ENCODE assay signal across 21 cellular contexts in genomic region chr9:119453490-119453911, GRCh38.
A peak's percentile ranks its signal among the peaks of the same experiment; 100 is the strongest.
DNase-seq lines count a peak whose midpoint lies in the region; ATAC-seq, FAIRE-seq and TF ChIP-seq lines count a peak whose summit lies in the region.
"Had no signal": no experiment of that assay in that cellular context is flagged by ENCODE, and none has a peak within 500 bp of the region (broad histone marks: within the 10 kb centered on the region; RNA-seq: fewer than 3 reads in every experiment).

No MANE protein-coding gene starts in this region.

- H3K9me3 ChIP-seq in smooth muscle cell (replicated peaks; ENCODE audit: low read depth) (no peaks in the 10 kb centered on the region), left ventricle myocardium inferior (replicated peaks) (peaks cover 9% of the 10 kb centered on the region), Peyer's patch (no peaks in the 10 kb centered on the region)
- H3K9me3 ChIP-seq: esophagus muscularis mucosa, MG63, SJSA1, tibial artery had no signal

- H3K36me3 ChIP-seq in smooth muscle cell (ENCODE audit: low read depth) = no peaks in the 10 kb centered on the region
- H3K36me3 ChIP-seq in left ventricle myocardium inferior = no peaks in the 10 kb centered on the region
- H3K36me3 ChIP-seq in Peyer's patch = no peaks in the 10 kb centered on the region
- H3K36me3 ChIP-seq: brain microvascular endothelial cell, esophagus muscularis mucosa, MG63, SJSA1, tibial artery had no signal

- no peak overlapping the region for H3K9ac ChIP-seq in smooth muscle cell (ENCODE audit: low read depth)

- H3K4me1 ChIP-seq in smooth muscle cell (ENCODE audit: low read depth) = no peaks in the 10 kb centered on the region
- no peaks in the 10 kb centered on the region for H3K4me1 ChIP-seq in left ventricle myocardium inferior
- H3K4me1 ChIP-seq in Peyer's patch = no peaks in the 10 kb centered on the region
- H3K4me1 ChIP-seq: esophagus muscularis mucosa, SJSA1, tibial artery had no signal

- no peak for TF ChIP-seq CTCF in smooth muscle cell (IDR thresholded peaks at IDR 0.05; ENCODE audit: borderline replicate concordance, insufficient read depth, poor library complexity, severe bottlenecking)
- no peak for TF ChIP-seq CTCF in left ventricle myocardium inferior (IDR thresholded peaks at IDR 0.05; ENCODE audit: borderline replicate concordance)
- TF ChIP-seq CTCF in Peyer's patch (IDR thresholded peaks at IDR 0.05) = no peak

- TF ChIP-seq POLR2A in Peyer's patch (IDR thresholded peaks at IDR 0.05) = no peak

- peak; percentile 97 for FAIRE-seq in RCC 7860 (lab: Jason Lieb, UNC)
- FAIRE-seq: colon had no signal

- H3K4me2 ChIP-seq in smooth muscle cell = peak overlapping the region; percentile 53

- DNase-seq in GM03348 (ENCODE audit: low spot score) (peak; percentile 6), RCC 7860 (ENCODE audit: low spot score) (peak; percentile 88), smooth muscle cell (lab: John Stamatoyannopoulos, UW; ENCODE audit: unreplicated experiment) (no peak), left ventricle myocardium inferior (no peak), Kasumi-1 (lab: John Stamatoyannopoulos, UW) (no peak), Peyer's patch (no peak)
- DNase-seq: activated CD4-positive, alpha-beta T cell treated with anti-CD3 and anti-CD28 coated beads for 1 hour; activated CD8-positive, alpha-beta T cell treated with anti-CD3 and anti-CD28 coated beads, Interleukin-2, amount 10 ng/mL, durations not matched to agents 7 days and 5 days; activated effector memory CD4-positive, alpha-beta T cell treated with anti-CD3 and anti-CD28 coated beads, Interleukin-2, amount 50 U/mL, for 16 hours; activated T-cell treated with anti-CD3 and anti-CD28 coated beads for 4 hours; brain microvascular endothelial cell; effector CD8-positive, alpha-beta T cell; MG63; NCI-H510A; stimulated activated naive CD8-positive, alpha-beta T cell treated with anti-CD3 and anti-CD28 coated beads, Interleukin-15, amount 100 ng/mL, for 72 hours; tibial artery had no signal

- H2AFZ ChIP-seq in smooth muscle cell (ENCODE audit: low read depth) = peak overlapping the region; percentile 11

- no peaks in the 10 kb centered on the region for H3K79me2 ChIP-seq in smooth muscle cell (ENCODE audit: low read depth)

- H3K27ac ChIP-seq in smooth muscle cell (ENCODE audit: low read depth) (peak overlapping the region; percentile 45), left ventricle myocardium inferior (replicated peaks) (no peak overlapping the region), Peyer's patch (no peak overlapping the region)
- H3K27ac ChIP-seq: brain microvascular endothelial cell, esophagus muscularis mucosa, SJSA1, tibial artery had no signal

- intact Hi-C loops in left ventricle myocardium inferior (cut with micrococcal nuclease) = no loop called here

- 20% methylated on average over 3 of the region's 3 CpGs for WGBS in smooth muscle cell (ENCODE audit: low lambda C conversion rate)

- peak; percentile 76 for ATAC-seq in esophagus mucosa
- ATAC-seq: activated CD8-positive, alpha-beta T cell treated with anti-CD3 and anti-CD28 coated beads, Interleukin-2, amount 10 ng/mL, durations not matched to agents 7 days and 5 days; Panc1; stimulated activated naive CD8-positive, alpha-beta T cell treated with anti-CD3 and anti-CD28 coated beads, Interleukin-15, amount 100 ng/mL, for 72 hours had no signal

- H3F3A ChIP-seq in smooth muscle cell (ENCODE audit: low read depth) = no peaks in the 10 kb centered on the region

- H3K27me3 ChIP-seq in smooth muscle cell (ENCODE audit: low read depth) = no peaks in the 10 kb centered on the region
- H3K27me3 ChIP-seq in left ventricle myocardium inferior (ENCODE audit: low read depth) = no peaks in the 10 kb centered on the region
- H3K27me3 ChIP-seq in Peyer's patch = no peaks in the 10 kb centered on the region
- H3K27me3 ChIP-seq: brain microvascular endothelial cell, esophagus muscularis mucosa, MG63, SJSA1, tibial artery had no signal

- H4K20me1 ChIP-seq in smooth muscle cell (ENCODE audit: low read depth) = no peaks in the 10 kb centered on the region

- H3K4me3 ChIP-seq in smooth muscle cell (no peak overlapping the region), left ventricle myocardium inferior (no peak overlapping the region), Peyer's patch (no peak overlapping the region)
- H3K4me3 ChIP-seq: esophagus muscularis mucosa, MG63, SJSA1, tibial artery had no signal

Comparison
In these comparisons a context has a peak if more than half of its experiments do, and no peak if none do; other contexts are left out.
1. DNase-seq: peak in GM03348 (single experiment) and RCC 7860 (single experiment); none in smooth muscle cell (single experiment), left ventricle myocardium inferior (single experiment), Kasumi-1 (0 of 2) and Peyer's patch (0 of 3).